Comparison of ENCODE assay signal across 24 cellular contexts in the genomic region with DNA sequence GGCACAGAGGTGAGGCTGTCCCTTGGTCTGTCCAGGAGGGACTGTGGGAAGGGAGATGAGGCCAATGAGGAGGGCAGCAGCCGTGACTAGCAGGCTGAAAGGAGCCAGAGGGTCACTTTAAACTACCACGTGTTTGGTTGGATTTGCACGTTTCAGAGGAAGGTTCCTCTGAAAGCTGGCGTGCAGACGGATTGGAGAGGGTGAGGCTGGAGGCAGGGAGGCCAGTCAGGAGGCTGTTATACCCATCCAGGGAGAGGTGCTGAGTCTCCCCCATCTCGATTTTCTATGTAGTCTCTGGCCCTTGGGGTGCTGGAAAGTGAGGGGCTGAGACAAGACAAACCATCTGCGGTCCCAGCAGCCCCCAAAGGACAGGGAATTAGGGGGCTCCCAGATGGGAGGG. TPM values are rescaled to one million over a fixed set of nuclear protein-coding genes. Genes with fewer than 3 reads are reported as not detected.
DNase-seq lines count a peak whose midpoint lies in the region; ATAC-seq, FAIRE-seq and TF ChIP-seq lines count a peak whose summit lies in the region.
"Had no signal": no experiment of that assay in that cellular context is flagged by ENCODE, and none has a peak within 500 bp of the region (broad histone marks: within the 10 kb centered on the region; RNA-seq: fewer than 3 reads in every experiment).

No MANE protein-coding gene starts in this region.

- H3K27ac ChIP-seq in RWPE2 (ENCODE audit: poor library complexity, severe bottlenecking) (peak overlapping the region; percentile 91), kidney (ENCODE audit: low read depth in 2 of 2, low read length in 2 of 2) (no peak overlapping the region)
- H3K27ac ChIP-seq: GM23248, HL-60, PC-9 had no signal

- H3K27me3 Mint-ChIP-seq in CD14-positive monocyte (ENCODE audit: low read depth in 3 of 3) (peaks cover 0 to 5% (median 2%) of the 10 kb centered on the region in 3 donors), type B pancreatic cell (peaks cover 18% of the 10 kb centered on the region)

- no peaks in the 10 kb centered on the region for H3K4me1 Mint-ChIP-seq in CD14-positive monocyte
- H3K4me1 Mint-ChIP-seq in type B pancreatic cell (ENCODE audit: unreplicated experiment), result no peaks in the 10 kb centered on the region

- TF ChIP-seq CTCF in CD14-positive monocyte (IDR thresholded peaks at IDR 0.05), result no peak
- TF ChIP-seq CTCF in RWPE2 (IDR thresholded peaks at IDR 0.05; ENCODE audit: poor library complexity, severe bottlenecking), result no peak
- no peak for TF ChIP-seq CTCF in kidney (IDR thresholded peaks at IDR 0.05; ENCODE audit: borderline replicate concordance, extremely low read depth, insufficient read depth)
- no peak for TF ChIP-seq CTCF in type B pancreatic cell (conservative IDR thresholded peaks at IDR 0.05)

- no peak overlapping the region for H3K27ac Mint-ChIP-seq in CD14-positive monocyte
- H3K27ac Mint-ChIP-seq in type B pancreatic cell, result no peak overlapping the region
- H3K27ac Mint-ChIP-seq: CD8-positive, alpha-beta T cell had no signal

- H3K4me3 ChIP-seq in RWPE2 (ENCODE audit: severe bottlenecking) (no peak overlapping the region), kidney (ENCODE audit: low read length in 2 of 2) (no peak overlapping the region)
- H3K4me3 ChIP-seq: GM12878, GM23248, PC-9 had no signal

- H3K4me1 ChIP-seq in RWPE2 (ENCODE audit: insufficient read depth, poor library complexity, severe bottlenecking), result peaks cover 16% of the 10 kb centered on the region
- no peaks in the 10 kb centered on the region for H3K4me1 ChIP-seq in kidney (ENCODE audit: control insufficient read depth in 1 of 2, insufficient read depth in 1 of 2, low read depth in 1 of 2, low read length in 2 of 2)

- no peaks in the 10 kb centered on the region for H3K27me3 ChIP-seq in RWPE2 (ENCODE audit: insufficient read depth, poor library complexity, severe bottlenecking)

- ATAC-seq in RWPE2 (ENCODE audit: low read depth) (no peak), sciatic nerve (no peak)
- ATAC-seq: CD8-positive, alpha-beta T cell; GM12878 had no signal

- intact Hi-C loops in CD14-positive monocyte (cut with micrococcal nuclease) (no loop called here), kidney (cut with DNase I) (no loop called here), sciatic nerve (cut with DNase I) (loop anchor here (5.0 kb wide), 1 partner anchor 1870 kb away; no protein-coding TSS in a partner anchor)

- DNase-seq in CD14-positive monocyte (ENCODE audit: low spot score) (peak; percentile 5), RWPE2 (ENCODE audit: low spot score) (peak; percentile 13), kidney (peak; percentile 31), sciatic nerve (ENCODE audit: low spot score) (peak; percentile 14), type B pancreatic cell (ENCODE audit: extremely low spot score, unreplicated experiment) (no peak), cerebellum (ENCODE audit: low spot score) (no peak)
- DNase-seq in activated CD8-positive, alpha-beta memory T cell treated with anti-CD3 and anti-CD28 coated beads, Interleukin-2, amount 50 U/mL, for 48 hours, result no peak
- DNase-seq: CD8-positive, alpha-beta T cell; DND-41; GM23248; H9; KBM-7; NCI-H1092 treated with DMSO at 0.1 percent for 48 hours; NCI-H146; NCI-H2029 treated with DMSO at 0.1 percent for 48 hours; NCI-H226; NCI-H510A treated with DMSO at 0.1 percent for 48 hours; NCI-H748 treated with DMSO at 0.1 percent for 48 hours; PC-9 had no signal

- no peak overlapping the region for H3K9ac ChIP-seq in kidney (ENCODE audit: low read length in 2 of 2)
- H3K9ac ChIP-seq: GM23248 had no signal

- H3K9me3 Mint-ChIP-seq in CD14-positive monocyte (no peaks in the 10 kb centered on the region), type B pancreatic cell (no peaks in the 10 kb centered on the region)
- H3K9me3 Mint-ChIP-seq: CD8-positive, alpha-beta T cell; H9 had no signal

- H3K9me3 ChIP-seq in RWPE2 (ENCODE audit: severe bottlenecking), result no peaks in the 10 kb centered on the region
- H3K9me3 ChIP-seq in kidney (ENCODE audit: control insufficient read depth in 1 of 2, low read length in 2 of 2), result no peaks in the 10 kb centered on the region

- H3K4me3 Mint-ChIP-seq in CD14-positive monocyte (no peak overlapping the region), type B pancreatic cell (no peak overlapping the region)
- H3K4me3 Mint-ChIP-seq: CD8-positive, alpha-beta T cell; H9 had no signal

- no peaks in the 10 kb centered on the region for H3K36me3 ChIP-seq in RWPE2 (ENCODE audit: low read depth)
- no peaks in the 10 kb centered on the region for H3K36me3 ChIP-seq in kidney (ENCODE audit: control insufficient read depth in 1 of 2, insufficient read depth in 2 of 2, low read length in 2 of 2)

- no peak for FAIRE-seq in kidney (lab: Jason Lieb, UNC)
- FAIRE-seq: GM12878 had no signal

- H3K36me3 Mint-ChIP-seq in CD14-positive monocyte (no peaks in the 10 kb centered on the region), type B pancreatic cell (no peaks in the 10 kb centered on the region)
- H3K36me3 Mint-ChIP-seq: CD8-positive, alpha-beta T cell had no signal

RNA-seq across cellular contexts. Expression of a gene that starts 60.0 kb away (rescaled TPM):
- not detected for polyA plus RNA-seq in CD14-positive monocyte
- 2.1 TPM for total RNA-seq in kidney
- polyA plus RNA-seq in kidney (ENCODE audit: insufficient read depth, low read depth, low replicate concordance), result not detected
- 10.9 TPM for total RNA-seq in sciatic nerve
- 0.43 and 6.3 TPM in 2 replicates for total RNA-seq in type B pancreatic cell (ENCODE audit: low replicate concordance)
- total RNA-seq in cerebellum, result 167 TPM
- total RNA-seq: A673; CD8-positive, alpha-beta T cell; GM12878; GM23248; H9; HT-29; PC-9 had no signal
- polyA plus RNA-seq: BJ, GM12878, GM23248 had no signal

Comparison
In these comparisons a context has a peak if more than half of its experiments do, and no peak if none do; other contexts are left out.
1. DNase-seq: peak in CD14-positive monocyte (single experiment), RWPE2 (single experiment), kidney (single experiment) and sciatic nerve (single experiment); none in activated CD8-positive, alpha-beta memory T cell treated with anti-CD3 and anti-CD28 coated beads, Interleukin-2, amount 50 U/mL, for 48 hours (single experiment), type B pancreatic cell (single experiment) and cerebellum (single experiment).
2. RNA of a gene that starts 60.0 kb away (total RNA-seq): 167 TPM in cerebellum (single experiment); 10.9 TPM in sciatic nerve (single experiment), 0.43 to 6.3 TPM in type B pancreatic cell and 2.1 TPM in kidney (single experiment); every median in the first group is over 10 times any median in the second.